ENCODE assay signal across 22 cellular contexts in genomic region chr3:188246905-188247304, GRCh38.
DNase-seq lines count a peak whose midpoint lies in the region; ATAC-seq and TF ChIP-seq lines count a peak whose summit lies in the region.
"Had no signal": no experiment of that assay in that cellular context is flagged by ENCODE, and none has a peak within 500 bp of the region (broad histone marks: within the 10 kb centered on the region; RNA-seq: fewer than 3 reads in every experiment).

No MANE protein-coding gene starts in this region.

- TF ChIP-seq POLR2A in gastroesophageal sphincter (IDR thresholded peaks at IDR 0.05) = no peak

- H3K36me3 ChIP-seq in Karpas-422 (ENCODE audit: insufficient read depth, low read length) = no peaks in the 10 kb centered on the region
- no peaks in the 10 kb centered on the region for H3K36me3 ChIP-seq in ascending aorta
- H3K36me3 ChIP-seq in gastroesophageal sphincter = no peaks in the 10 kb centered on the region
- no peaks in the 10 kb centered on the region for H3K36me3 ChIP-seq in thoracic aorta
- H3K36me3 ChIP-seq: BLaER1 had no signal

- H3K9me3 ChIP-seq in Karpas-422 (ENCODE audit: low read length) = no peaks in the 10 kb centered on the region
- no peaks in the 10 kb centered on the region for H3K9me3 ChIP-seq in ascending aorta
- no peaks in the 10 kb centered on the region for H3K9me3 ChIP-seq in gastroesophageal sphincter
- no peaks in the 10 kb centered on the region for H3K9me3 ChIP-seq in thoracic aorta
- H3K9me3 ChIP-seq: BLaER1 had no signal

- H4K20me1 ChIP-seq in Karpas-422 (ENCODE audit: insufficient read depth, low read depth, low read length) = no peaks in the 10 kb centered on the region
- H4K20me1 ChIP-seq: BLaER1 had no signal

- H2AFZ ChIP-seq in Karpas-422 (ENCODE audit: low read length) = no peak overlapping the region
- H2AFZ ChIP-seq: GM23338 had no signal

- TF ChIP-seq CTCF in ascending aorta (IDR thresholded peaks at IDR 0.05) = no peak
- no peak for TF ChIP-seq CTCF in gastroesophageal sphincter (IDR thresholded peaks at IDR 0.05)
- TF ChIP-seq CTCF in thoracic aorta (IDR thresholded peaks at IDR 0.05) = no peak

- no peaks in the 10 kb centered on the region for H3K27me3 ChIP-seq in Karpas-422 (ENCODE audit: low read length)
- H3K27me3 ChIP-seq in ascending aorta = no peaks in the 10 kb centered on the region
- H3K27me3 ChIP-seq in gastroesophageal sphincter = no peaks in the 10 kb centered on the region
- no peaks in the 10 kb centered on the region for H3K27me3 ChIP-seq in thoracic aorta (replicated peaks; ENCODE audit: insufficient read depth)
- H3K27me3 ChIP-seq: BLaER1, MG63 had no signal

- H3K4me1 ChIP-seq in Karpas-422 (ENCODE audit: low read length) (peaks cover 85% of the 10 kb centered on the region), ascending aorta (peaks cover 7 to 48% of the 10 kb centered on the region in 2 donors), gastroesophageal sphincter (peaks cover 12 to 85% (median 24%) of the 10 kb centered on the region in 3 donors), thoracic aorta (ENCODE audit: control insufficient read depth in 1 of 2, low read depth in 2 of 2) (peaks cover 27 to 71% of the 10 kb centered on the region in 2 donors)

- H3K4me3 ChIP-seq in Karpas-422 (ENCODE audit: low read length) (no peak overlapping the region), ascending aorta (no peak overlapping the region), gastroesophageal sphincter (no peak overlapping the region), thoracic aorta (no peak overlapping the region)
- H3K4me3 ChIP-seq: BLaER1, GM23338, MG63 had no signal

- intact Hi-C loops in ascending aorta (cut with DNase I) = no loop called here

- DNase-seq in Karpas-422 = peak; percentile 61
- DNase-seq in ascending aorta (ENCODE audit: low spot score in 2 of 2) = no peak
- no peak for DNase-seq in thoracic aorta (ENCODE audit: low spot score)
- DNase-seq in GF-D8 (lab: John Stamatoyannopoulos, UW) = no peak
- DNase-seq: ACHN; CD4-positive, alpha-beta T cell; COR-L47; DMS79; HCEC 1CT; Kasumi-1; MG63; NCI-H1694 treated with DMSO at 0.1 percent for 48 hours; NCI-H2081 treated with DMSO at 0.1 percent for 48 hours; NCI-H446; NCI-H526; PC-3; Right ventricle myocardium superior had no signal

- no peak for ATAC-seq in gastroesophageal sphincter
- ATAC-seq in thoracic aorta (ENCODE audit: insufficient number of reproducible peaks, low FRiP score, low read depth) = no peak
- ATAC-seq in GM18909 (IDR thresholded peaks at IDR 0.05; ENCODE audit: poor library complexity, unreplicated experiment) = no peak
- no peak for ATAC-seq in GM19455 (IDR thresholded peaks at IDR 0.05; ENCODE audit: unreplicated experiment)
- ATAC-seq: GM23338, PC-3 had no signal

- peak overlapping the region; percentile 70 for H3K4me2 ChIP-seq in Karpas-422 (ENCODE audit: low read depth, low read length, poor library complexity, severe bottlenecking)
- H3K4me2 ChIP-seq: BLaER1, GM23338 had no signal

- TF ChIP-seq EP300 in gastroesophageal sphincter (IDR thresholded peaks at IDR 0.05) = no peak

- no peaks in the 10 kb centered on the region; the same call in 1 of the 2 replicates for H3K79me2 ChIP-seq in Karpas-422 (ENCODE audit: low read length)

- H3K27ac ChIP-seq in Karpas-422 (ENCODE audit: low read length) (peak overlapping the region; percentile 98), ascending aorta (peak overlapping the region; percentile 6 to 58), gastroesophageal sphincter (peak overlapping the region; percentile 74 to 97 (median 92)), thoracic aorta (peak overlapping the region; percentile 42 to 43)
- H3K27ac ChIP-seq: BLaER1 had no signal

- H3K9ac ChIP-seq in Karpas-422 (ENCODE audit: low read length) = peak overlapping the region; percentile 75
- H3K9ac ChIP-seq: BLaER1 had no signal

- no peaks in the 10 kb centered on the region for H3K9me2 ChIP-seq in Karpas-422 (replicated peaks; ENCODE audit: insufficient read depth, low read length)

- 50 to 63% methylated on average over 1 to 2 of the region's 2 CpGs for WGBS in gastroesophageal sphincter (ENCODE audit: low coverage in 1 of 2), 2 donors

Comparison
In these comparisons a context has a peak if more than half of its experiments do, and no peak if none do; other contexts are left out.
1. H3K27ac ChIP-seq: peak in every context shown above with its lines; median percentile 98 in Karpas-422; 92 in gastroesophageal sphincter; 42 in thoracic aorta; 32 in ascending aorta.